In the genomic region with DNA sequence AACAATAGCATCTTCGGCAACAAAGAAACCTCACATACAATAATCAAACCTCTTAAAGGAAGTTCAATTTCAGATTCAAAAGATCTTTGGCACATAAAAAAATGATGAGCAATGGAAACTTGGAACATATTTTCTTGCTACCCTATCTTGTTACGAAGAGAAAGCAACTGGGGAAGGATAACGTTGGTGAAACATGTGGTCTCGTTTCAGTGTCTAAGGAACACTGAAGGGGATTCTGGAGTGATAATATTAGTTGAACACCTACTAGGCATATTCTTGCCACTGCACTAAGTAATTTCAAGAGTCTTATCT, we compare ENCODE assay signal across 23 cellular contexts.
DNase-seq lines count a peak whose midpoint lies in the region; ATAC-seq, FAIRE-seq and TF ChIP-seq lines count a peak whose summit lies in the region.
"Had no signal": no experiment of that assay in that cellular context is flagged by ENCODE, and none has a peak within 500 bp of the region (broad histone marks: within the 10 kb centered on the region; RNA-seq: fewer than 3 reads in every experiment).

No MANE protein-coding gene starts in this region.

- H2AFZ ChIP-seq in H9 (ENCODE audit: low read length) = no peak overlapping the region

- no peak overlapping the region for H3K4me3 Mint-ChIP-seq in H9
- H3K4me3 Mint-ChIP-seq: CD14-positive monocyte; CD4-positive, alpha-beta memory T cell; CD8-positive, alpha-beta memory T cell had no signal

- H3K4me3 ChIP-seq in A549 = no peak overlapping the region
- H3K4me3 ChIP-seq: BLaER1, GM12878 had no signal

- H3T11ph ChIP-seq in H9 (ENCODE audit: low read length) = no peak overlapping the region

- H3K18ac ChIP-seq in H9 (ENCODE audit: insufficient read length, low read depth, low read length) = no peak overlapping the region

- TF ChIP-seq RAD21 in A549 (conservative IDR thresholded peaks at IDR 0.05 in 1 of 2, IDR thresholded peaks at IDR 0.05 in 1 of 2) = no peak

- no peak overlapping the region for H3K56ac ChIP-seq in H9 (ENCODE audit: insufficient read length, low read depth, low read length)

- no peak overlapping the region for H3K27ac ChIP-seq in A549
- H3K27ac ChIP-seq in VCaP = peak overlapping the region; percentile 59
- no peak overlapping the region for H3K27ac ChIP-seq in H9 (ENCODE audit: insufficient read length, low read depth, low read length)
- H3K27ac ChIP-seq: 22Rv1, BLaER1 had no signal

- ATAC-seq in A549 = no peak
- ATAC-seq: GM12878 had no signal

- TF ChIP-seq EP300 in A549 (IDR thresholded peaks at IDR 0.05) = no peak

- H4K8ac ChIP-seq in H9 (replicated peaks; ENCODE audit: insufficient read length, low read depth, low read length) = no peak overlapping the region

- H3K23me2 ChIP-seq in H9 (ENCODE audit: insufficient read length, low read depth, low read length, poor library complexity, severe bottlenecking) = no peaks in the 10 kb centered on the region

- no peaks in the 10 kb centered on the region for H3K4me1 Mint-ChIP-seq in H9
- H3K4me1 Mint-ChIP-seq: CD14-positive monocyte; CD4-positive, alpha-beta memory T cell; CD4-positive, CD25-positive, alpha-beta regulatory T cell; CD8-positive, alpha-beta memory T cell had no signal

- no peaks in the 10 kb centered on the region for H3K9me3 Mint-ChIP-seq in H9
- H3K9me3 Mint-ChIP-seq: CD8-positive, alpha-beta memory T cell had no signal

- no peaks in the 10 kb centered on the region; a peak in 1 of 7 replicates for H3K36me3 Mint-ChIP-seq in H9 (ENCODE audit: insufficient read depth in 1 of 3, low read depth in 3 of 3)
- H3K36me3 Mint-ChIP-seq: CD14-positive monocyte; CD4-positive, alpha-beta memory T cell; CD4-positive, CD25-positive, alpha-beta regulatory T cell; CD8-positive, alpha-beta memory T cell had no signal

- no peak overlapping the region for H3K27ac Mint-ChIP-seq in H9
- H3K27ac Mint-ChIP-seq: CD14-positive monocyte; CD4-positive, alpha-beta memory T cell; CD4-positive, CD25-positive, alpha-beta regulatory T cell; CD8-positive, alpha-beta memory T cell had no signal

- H4K5ac ChIP-seq in H9 (ENCODE audit: insufficient read length, low read depth, low read length) = no peak overlapping the region

- no peak overlapping the region for H3K14ac ChIP-seq in H9 (ENCODE audit: insufficient read depth, low read length)

- H3K79me1 ChIP-seq in H9 (ENCODE audit: insufficient read depth, low read depth, low read length, poor library complexity, severe bottlenecking) = no peaks in the 10 kb centered on the region

- H3K9ac ChIP-seq in H9 (ENCODE audit: extremely low read depth, insufficient read length, low read length) = no peak overlapping the region
- H3K9ac ChIP-seq: BLaER1 had no signal

- H3K27me3 ChIP-seq in H9 (ENCODE audit: insufficient read depth, low read length) = no peaks in the 10 kb centered on the region
- H3K27me3 ChIP-seq: BE2C, BLaER1 had no signal

- FAIRE-seq in A549 (lab: Jason Lieb, UNC) (no peak), islet of Langerhans (lab: Jason Lieb, UNC) (peak; percentile 5)
- FAIRE-seq: GM12878, GM12892, GM18507 had no signal

- no peak overlapping the region for H3K4ac ChIP-seq in H9 (ENCODE audit: low read depth, low read length)

- DNase-seq in A549 (ENCODE audit: low read depth in 1 of 2, low spot score in 1 of 2) = no peak
- no peak for DNase-seq in stimulated activated naive CD4-positive, alpha-beta T cell (lab: John Stamatoyannopoulos, UW)
- DNase-seq in NCI-H748 (lab: John Stamatoyannopoulos, UW; ENCODE audit: unreplicated experiment) = no peak
- DNase-seq in H9 = no peak
- DNase-seq: ACHN; BE2C; C1 segment of cervical spinal cord; CD4-positive, alpha-beta memory T cell; CD4-positive, CD25-positive, alpha-beta regulatory T cell; CD8-positive, alpha-beta memory T cell; DMS 273 treated with DMSO at 0.1 percent for 48 hours; DMS79; DND-41; EL; GDM1 had no signal

- H3K4me2 ChIP-seq in A549 (no peak overlapping the region), H9 (ENCODE audit: insufficient read depth, insufficient read length, low read length) (no peak overlapping the region)
- H3K4me2 ChIP-seq: BLaER1 had no signal

- no peak for TF ChIP-seq POLR2A in A549 (IDR thresholded peaks at IDR 0.05; ENCODE audit: low read length)

- POLR2A ChIA-PET in A549 (lab: Yijun Ruan, JAX) = no interaction called here

- CTCF ChIA-PET in A549 (lab: Yijun Ruan, JAX) = no interaction called here

- H2BK5ac ChIP-seq in H9 (ENCODE audit: insufficient read length, low read length) = no peak overlapping the region

- no peaks in the 10 kb centered on the region for H4K20me1 ChIP-seq in H9 (ENCODE audit: control insufficient read depth, insufficient read depth, insufficient read length)
- H4K20me1 ChIP-seq: BLaER1 had no signal

- no peak overlapping the region for H2BK120ac ChIP-seq in H9 (ENCODE audit: low read depth, low read length, poor library complexity, severe bottlenecking)

- H2BK12ac ChIP-seq in H9 (ENCODE audit: insufficient read length, low read depth, low read length) = no peak overlapping the region

- H2BK15ac ChIP-seq in H9 (ENCODE audit: low read depth, low read length) = no peak overlapping the region

- no peak overlapping the region for H2AK5ac ChIP-seq in H9 (ENCODE audit: insufficient read length, low read length)

- WGBS in A549 (ENCODE audit: missing lambda C conversion rate) = 5% methylated on average over 4 of the region's 4 CpGs
- no CpG with 5 or more reads among the region's 4 CpGs for WGBS in H9 (ENCODE audit: extremely low coverage, insufficient read length, low lambda C conversion rate)

- TF ChIP-seq CTCF in A549 (IDR thresholded peaks at IDR 0.05) (no peak), VCaP (conservative IDR thresholded peaks at IDR 0.05) (no peak), H9 (conservative IDR thresholded peaks at IDR 0.05) (no peak)

- H3K4me1 ChIP-seq in A549 (no peaks in the 10 kb centered on the region), H9 (ENCODE audit: insufficient read depth, low read length) (no peaks in the 10 kb centered on the region)
- H3K4me1 ChIP-seq: BLaER1 had no signal

- H3K9me3 ChIP-seq in A549 (no peaks in the 10 kb centered on the region), H9 (ENCODE audit: control insufficient read depth, low read depth, low read length) (no peaks in the 10 kb centered on the region)
- H3K9me3 ChIP-seq: BE2C, BLaER1 had no signal

- no peak overlapping the region for H3K23ac ChIP-seq in H9 (ENCODE audit: insufficient read length, low read depth, low read length)

- H3K27me3 Mint-ChIP-seq in H9 (ENCODE audit: low read depth) = peaks cover 2% of the 10 kb centered on the region; the same call in 1 of the 2 replicates
- H3K27me3 Mint-ChIP-seq: CD4-positive, alpha-beta memory T cell; CD4-positive, CD25-positive, alpha-beta regulatory T cell had no signal

- no peak overlapping the region for H4K91ac ChIP-seq in H9 (ENCODE audit: insufficient read length, low read depth, low read length)

- no peak overlapping the region for H2BK20ac ChIP-seq in H9 (ENCODE audit: low read depth, low read length, poor library complexity, severe bottlenecking)

- H3K79me2 ChIP-seq in H9 (ENCODE audit: insufficient read depth, low read length) = no peaks in the 10 kb centered on the region

TF ChIP-seq in A549, 52 proteins besides CTCF, POLR2A, EP300 and RAD21:
- TF ChIP-seq MAFK (IDR thresholded peaks at IDR 0.05; ENCODE audit: partially characterized antibody) (peak; percentile 16), PHF8 (IDR thresholded peaks at IDR 0.05; ENCODE audit: borderline replicate concordance, low read depth) (no peak)
TF ChIP-seq in A549: peak in this region for 1.
